ENCODE assay signal across 8 cellular contexts in genomic region chr9:92324451-92324850, GRCh38. TPM values are rescaled to one million over a fixed set of nuclear protein-coding genes. Genes with fewer than 3 reads are reported as not detected.
DNase-seq lines count a peak whose midpoint lies in the region; ATAC-seq and TF ChIP-seq lines count a peak whose summit lies in the region.

No MANE protein-coding gene starts in this region.

- H3K36me3 ChIP-seq in DOHH2 (ENCODE audit: control insufficient read depth, low read length), result peaks cover 49% of the 10 kb centered on the region
- H3K36me3 ChIP-seq in parathyroid adenoma (ENCODE audit: control insufficient read depth, insufficient read depth, low read length), result no peaks in the 10 kb centered on the region

- no peaks in the 10 kb centered on the region for H3K9me2 ChIP-seq in DOHH2 (replicated peaks; ENCODE audit: control insufficient read depth, low read length)

- no peak overlapping the region for H3K9ac ChIP-seq in parathyroid adenoma

- no peak for TF ChIP-seq CTCF in DOHH2 (IDR thresholded peaks at IDR 0.05; ENCODE audit: low read depth, low read length, poor library complexity, severe bottlenecking)
- no peak for TF ChIP-seq CTCF in epithelial cell of proximal tubule (conservative IDR thresholded peaks at IDR 0.05; ENCODE audit: low read depth, low read length)
- no peak for TF ChIP-seq CTCF in parathyroid adenoma (IDR thresholded peaks at IDR 0.05)

- DNase-seq in RKO (ENCODE audit: low spot score) (peak; percentile 41), epithelial cell of proximal tubule (ENCODE audit: low read depth) (no peak), NOMO-1 treated with dmso at 0.1 percent for 144 hours (lab: John Stamatoyannopoulos, UW; ENCODE audit: unreplicated experiment) (no peak), NCI-H2196 treated with DMSO at 0.1 percent for 48 hours (lab: John Stamatoyannopoulos, UW; ENCODE audit: unreplicated experiment) (no peak), DMS 273 treated with DMSO at 0.1 percent for 48 hours (lab: John Stamatoyannopoulos, UW) (no peak)

- H3F3A ChIP-seq in DOHH2 (ENCODE audit: control insufficient read depth, insufficient read depth), result no peaks in the 10 kb centered on the region

- H3K4me1 ChIP-seq in DOHH2 (ENCODE audit: control insufficient read depth, low read length) (peaks cover 27% of the 10 kb centered on the region), parathyroid adenoma (peaks cover 3% of the 10 kb centered on the region)

- H3K27me3 ChIP-seq in DOHH2 (ENCODE audit: control insufficient read depth, low read length), result no peaks in the 10 kb centered on the region
- H3K27me3 ChIP-seq in parathyroid adenoma (ENCODE audit: control insufficient read depth, insufficient read depth, low read length), result no peaks in the 10 kb centered on the region

- H3K4me3 ChIP-seq in DOHH2 (ENCODE audit: low read length) (peak overlapping the region; percentile 95), epithelial cell of proximal tubule (ENCODE audit: low read depth, low read length) (peak overlapping the region; percentile 88), parathyroid adenoma (ENCODE audit: low read depth, low read length) (peak overlapping the region; percentile 99)

- H4K20me1 ChIP-seq in DOHH2 (ENCODE audit: control insufficient read depth, insufficient read depth, low read depth, low read length), result no peaks in the 10 kb centered on the region

- H3K27ac ChIP-seq in DOHH2 (ENCODE audit: low read depth, low read length) (peak overlapping the region; percentile 77), parathyroid adenoma (no peak overlapping the region)

- H3K79me2 ChIP-seq in DOHH2 (ENCODE audit: control insufficient read depth, low read length), result peaks cover 72% of the 10 kb centered on the region
- peaks cover 3% of the 10 kb centered on the region for H3K79me2 ChIP-seq in parathyroid adenoma

- no peak for ATAC-seq in HG03457 (IDR thresholded peaks at IDR 0.05; ENCODE audit: unreplicated experiment)

- H2AFZ ChIP-seq in parathyroid adenoma, result no peak overlapping the region

- H3K4me2 ChIP-seq in DOHH2 (ENCODE audit: low read length) (peak overlapping the region; percentile 63), parathyroid adenoma (ENCODE audit: low read length) (peak overlapping the region; percentile 88)

- H3K9me3 ChIP-seq in DOHH2 (ENCODE audit: control insufficient read depth, insufficient read depth, low read length), result no peaks in the 10 kb centered on the region
- H3K9me3 ChIP-seq in parathyroid adenoma (ENCODE audit: control insufficient read depth, low read length), result no peaks in the 10 kb centered on the region

RNA-seq across cellular contexts. Expression of gene NOL8, which starts 0.7 kb away (rescaled TPM):
- 19.8 and 26.9 TPM in 2 replicates for total RNA-seq in epithelial cell of proximal tubule

RNA-seq across cellular contexts. Expression of gene CENPP, which starts 1.3 kb away (rescaled TPM):
- 4.4 and 6.9 TPM in 2 replicates for total RNA-seq in epithelial cell of proximal tubule

RNA-seq across cellular contexts. Expression of gene IARS1, which starts 31.0 kb away (rescaled TPM):
- 98.2 and 185 TPM in 2 replicates for total RNA-seq in epithelial cell of proximal tubule
